In genomic region chr22:20405291-20405930, GRCh38 we compare ENCODE assay signal across 1 cellular context.
TF ChIP-seq lines count a peak whose summit lies in the region.

No MANE protein-coding gene starts in this region.

TF ChIP-seq in WTC11, 78 proteins besides CTCF, POLR2A, EP300 and RAD21 (continued from another document):
- no peak for TF ChIP-seq PREB (CRISPR knock-in tag; IDR thresholded peaks at IDR 0.05; ENCODE audit: borderline replicate concordance)
